In the genomic region with DNA sequence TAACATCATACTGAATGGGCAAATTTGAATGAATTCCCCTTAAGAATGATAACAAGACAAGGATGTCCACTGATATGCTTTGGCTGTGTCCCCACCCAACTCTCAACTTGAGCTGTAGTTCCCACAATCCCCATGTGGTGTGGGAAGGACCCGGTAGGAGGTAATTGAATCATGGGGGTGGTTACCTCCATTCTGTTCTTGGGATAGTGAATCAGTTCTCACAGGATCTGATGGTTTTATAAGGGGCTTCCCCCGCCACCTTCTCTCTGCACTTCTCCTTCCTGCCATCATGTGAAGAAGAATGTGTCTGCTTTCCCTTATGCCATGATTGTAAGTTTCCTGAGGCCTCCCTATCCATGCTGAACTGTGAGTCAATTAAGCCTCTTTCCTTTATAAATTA, we compare ENCODE assay signal across 31 cellular contexts. TPM values are rescaled to one million over a fixed set of nuclear protein-coding genes. Genes with fewer than 3 reads are reported as not detected.
"Had no signal": no experiment of that assay in that cellular context is flagged by ENCODE, and none has a peak within 500 bp of the region (broad histone marks: within the 10 kb centered on the region; RNA-seq: fewer than 3 reads in every experiment).

No MANE protein-coding gene starts in this region.

- H3K27me3 Mint-ChIP-seq: activated B cell treated with CpG ODN at 0.5 μM for 24 hours; activated CD4-positive, alpha-beta memory T cell treated with anti-CD3 and anti-CD28 coated beads, Interleukin-2, amount 10 ng/mL, durations not matched to agents 7 days and 5 days; activated CD4-positive, alpha-beta T cell treated with anti-CD3 and anti-CD28 coated beads, Interleukin-2, amount 10 ng/mL, durations not matched to agents 24 days and 14 days; activated naive CD8-positive, alpha-beta T cell; brain; central memory CD8-positive, alpha-beta T cell; effector memory CD8-positive, alpha-beta T cell; T-cell had no signal

- ATAC-seq: activated CD4-positive, CD25-positive, alpha-beta regulatory T cell treated with anti-CD3 and anti-CD28 coated beads, Interleukin-2, amount 50 U/mL, for 24 hours; activated T-cell treated with anti-CD3 and anti-CD28 coated beads, Interleukin-2, amount 50 U/mL, for 4 hours; effector memory CD8-positive, alpha-beta T cell; foreskin keratinocyte; gastrocnemius medialis; heart left ventricle; T-cell had no signal

- H3K4me3 ChIP-seq: ascending aorta, breast epithelium, esophagus muscularis mucosa, gastrocnemius medialis, heart left ventricle had no signal

- H3K9me3 Mint-ChIP-seq: effector memory CD8-positive, alpha-beta T cell had no signal

- H3K4me1 Mint-ChIP-seq: brain had no signal

- H3K27ac Mint-ChIP-seq: activated B cell treated with CpG ODN at 0.5 μM for 24 hours; activated CD4-positive, alpha-beta memory T cell treated with anti-CD3 and anti-CD28 coated beads, Interleukin-2, amount 10 ng/mL, durations not matched to agents 7 days and 5 days; activated CD4-positive, alpha-beta T cell treated with anti-CD3 and anti-CD28 coated beads, Interleukin-2, amount 10 ng/mL, durations not matched to agents 24 days and 14 days; activated naive CD8-positive, alpha-beta T cell; activated T-helper 1 cell treated with anti-CD3 and anti-CD28 coated beads, Interleukin-12 subunit alpha, Interleukin-12 subunit beta, Interleukin-2, Interleukin-4 antibody, amounts not matched to agents 30 ng/mL and 10 ng/mL and 1 ng/mL, durations not matched to agents 14 hours and 24 hours and 36 hours; brain; effector memory CD8-positive, alpha-beta T cell; T-cell; T-helper 1 cell treated with Interleukin-12 subunit alpha and Interleukin-12 subunit beta and Interleukin-4 antibody, amounts not matched to agents 30 μg/mL and 1 μg/mL, for 36 hours had no signal

- DNase-seq: activated B cell treated with CpG ODN at 0.5 μM for 24 hours; activated CD4-positive, alpha-beta memory T cell treated with anti-CD3 and anti-CD28 coated beads, Interleukin-2, amount 10 ng/mL, durations not matched to agents 7 days and 5 days; activated CD4-positive, alpha-beta T cell treated with anti-CD3 and anti-CD28 coated beads, Interleukin-2, amount 10 ng/mL, durations not matched to agents 24 days and 14 days; activated CD8-positive, alpha-beta memory T cell treated with anti-CD3 and anti-CD28 coated beads, Interleukin-2, amount 50 U/mL, for 48 hours; activated gamma-delta T cell; activated naive CD4-positive, alpha-beta T cell treated with anti-CD3 and anti-CD28 coated beads, Interleukin-2, amount 50 U/mL, for 16 hours; activated naive CD4-positive, alpha-beta T cell treated with Interleukin-2 at 50 U/mL for 16 hours; activated T-cell treated with anti-CD3 and anti-CD28 coated beads, Interleukin-2, amount 50 U/mL, for 4 hours; cortex of kidney; dermis blood vessel endothelial cell; effector CD4-positive, alpha-beta T cell; effector memory CD8-positive, alpha-beta T cell; erythroblast; foreskin keratinocyte; gastrocnemius medialis; glutamatergic neuron; heart left ventricle; hypothalamus; T-cell; T1000; WERI-Rb-1 had no signal

- H3K4me3 Mint-ChIP-seq: activated B cell treated with CpG ODN at 0.5 μM for 24 hours; activated CD4-positive, alpha-beta memory T cell treated with anti-CD3 and anti-CD28 coated beads, Interleukin-2, amount 10 ng/mL, durations not matched to agents 7 days and 5 days; activated CD4-positive, alpha-beta T cell treated with anti-CD3 and anti-CD28 coated beads, Interleukin-2, amount 10 ng/mL, durations not matched to agents 24 days and 14 days; activated naive CD8-positive, alpha-beta T cell; activated T-cell treated with anti-CD3 and anti-CD28 coated beads, Interleukin-2, amount 50 U/mL, for 4 hours; activated T-helper 1 cell treated with anti-CD3 and anti-CD28 coated beads, Interleukin-12 subunit alpha, Interleukin-12 subunit beta, Interleukin-2, Interleukin-4 antibody, amounts not matched to agents 30 ng/mL and 10 ng/mL and 1 ng/mL, durations not matched to agents 14 hours and 24 hours and 36 hours; brain; central memory CD8-positive, alpha-beta T cell; effector memory CD8-positive, alpha-beta T cell; T-cell; T-helper 1 cell treated with Interleukin-12 subunit alpha and Interleukin-12 subunit beta and Interleukin-4 antibody, amounts not matched to agents 30 μg/mL and 1 μg/mL, for 36 hours had no signal

- FAIRE-seq: colon had no signal

RNA-seq across cellular contexts. Expression of gene ADAM20, which starts 36.3 kb away (rescaled TPM):
- polyA plus RNA-seq: foreskin keratinocyte had no signal
